In genomic region chr22:19289475-19290161, GRCh38 we compare ENCODE assay signal across 1 cellular context.
TF ChIP-seq lines count a peak whose summit lies in the region.

No MANE protein-coding gene starts in this region.

TF ChIP-seq in IMR-90, 13 proteins besides CTCF, POLR2A, EP300 and RAD21 (continued from another document):
- peak; percentile 92 for TF ChIP-seq BHLHE40 (IDR thresholded peaks at IDR 0.05; ENCODE audit: low read depth, low read length)
- no peak for TF ChIP-seq CHD1 (IDR thresholded peaks at IDR 0.05; ENCODE audit: low read depth, low read length)
- peak; percentile 50; the same call in 1 of the 2 replicates for TF ChIP-seq USF2 (IDR thresholded peaks at IDR 0.05; ENCODE audit: low read depth, low read length)
- peak; percentile 87 for TF ChIP-seq MAFK (IDR thresholded peaks at IDR 0.05; ENCODE audit: low read depth, low read length)
